9 cellular contexts compared by ENCODE assay signal in genomic region chr6:136920216-136920857, GRCh38. TPM values are rescaled to one million over a fixed set of nuclear protein-coding genes. Genes with fewer than 3 reads are reported as not detected.
DNase-seq lines count a peak whose midpoint lies in the region; ATAC-seq and TF ChIP-seq lines count a peak whose summit lies in the region.
"Had no signal": no experiment of that assay in that cellular context is flagged by ENCODE, and none has a peak within 500 bp of the region (broad histone marks: within the 10 kb centered on the region; RNA-seq: fewer than 3 reads in every experiment).

No MANE protein-coding gene starts in this region.

- peak overlapping the region; percentile 50 for H3K4me3 ChIP-seq in cardiac muscle cell
- H3K4me3 ChIP-seq in tibial nerve, result peak overlapping the region in 3 of 4 donors; percentile 39 to 52 (median 51)

- TF ChIP-seq CTCF in cardiac muscle cell (IDR thresholded peaks at IDR 0.05; ENCODE audit: low read depth, low read length), result no peak
- TF ChIP-seq CTCF in tibial nerve (IDR thresholded peaks at IDR 0.05), result no peak

- CTCF ChIA-PET in activated CD4-positive, alpha-beta memory T cell treated with anti-CD3 and anti-CD28 coated beads for 36 hours (lab: Charles Lee), result no interaction called here

- peak overlapping the region; percentile 64 for H3K4me3 Mint-ChIP-seq in activated CD4-positive, alpha-beta memory T cell treated with anti-CD3 and anti-CD28 coated beads for 36 hours
- H3K4me3 Mint-ChIP-seq in immature natural killer cell, result peak overlapping the region; percentile 73 to 90 (median 80)

- H3K27ac ChIP-seq in cardiac muscle cell, result no peak overlapping the region
- no peak overlapping the region for H3K27ac ChIP-seq in tibial nerve
- H3K27ac ChIP-seq: uterus had no signal

- H3K4me1 Mint-ChIP-seq in activated CD4-positive, alpha-beta memory T cell treated with anti-CD3 and anti-CD28 coated beads for 36 hours (ENCODE audit: low read depth), result peaks cover 23% of the 10 kb centered on the region
- H3K4me1 Mint-ChIP-seq in immature natural killer cell, result peaks cover 18 to 24% of the 10 kb centered on the region in 2 donors

- POLR2A ChIA-PET in activated CD4-positive, alpha-beta memory T cell treated with anti-CD3 and anti-CD28 coated beads for 36 hours (lab: Charles Lee), result no interaction called here

- no peaks in the 10 kb centered on the region for H3K9me3 Mint-ChIP-seq in activated CD4-positive, alpha-beta memory T cell treated with anti-CD3 and anti-CD28 coated beads for 36 hours
- H3K9me3 Mint-ChIP-seq in immature natural killer cell, result no peaks in the 10 kb centered on the region

- H3K27me3 ChIP-seq in cardiac muscle cell (peaks cover 72% of the 10 kb centered on the region), tibial nerve (peaks cover 2 to 68% of the 10 kb centered on the region in 2 donors)

- intact Hi-C loops in left ventricle myocardium superior (cut with micrococcal nuclease), result no loop called here
- intact Hi-C loops in activated CD4-positive, alpha-beta memory T cell treated with anti-CD3 and anti-CD28 coated beads for 36 hours (cut with micrococcal nuclease), result loop anchor here (2.0 to 10.0 kb wide), 3 partner anchors 98 to 316 kb away; partner anchors contain the start of gene PEX7

- H3K36me3 Mint-ChIP-seq in activated CD4-positive, alpha-beta memory T cell treated with anti-CD3 and anti-CD28 coated beads for 36 hours, result peaks cover 6% of the 10 kb centered on the region
- peaks cover 9 to 18% (median 10%) of the 10 kb centered on the region in 3 donors for H3K36me3 Mint-ChIP-seq in immature natural killer cell

- no peak for TF ChIP-seq POLR2A in tibial nerve (IDR thresholded peaks at IDR 0.05)

- ATAC-seq in left ventricle myocardium superior (no peak), HG03521 (IDR thresholded peaks at IDR 0.05; ENCODE audit: unreplicated experiment) (no peak), HG02852 (IDR thresholded peaks at IDR 0.05; ENCODE audit: unreplicated experiment) (no peak)

- peaks cover 46% of the 10 kb centered on the region for H3K27me3 Mint-ChIP-seq in activated CD4-positive, alpha-beta memory T cell treated with anti-CD3 and anti-CD28 coated beads for 36 hours
- H3K27me3 Mint-ChIP-seq in immature natural killer cell (ENCODE audit: low read depth in 3 of 3), result peaks cover 9 to 35% (median 21%) of the 10 kb centered on the region in 3 donors

- DNase-seq in cardiac muscle cell (ENCODE audit: low read depth in 1 of 2, low spot score in 1 of 2) (peak in 1 of 2 donors; percentile 25), left ventricle myocardium superior (no peak), immature natural killer cell (peak in 2 of 3 donors; percentile 10 to 27), tibial nerve (ENCODE audit: low spot score in 2 of 2) (no peak), OCI-M2 (lab: John Stamatoyannopoulos, UW; ENCODE audit: unreplicated experiment) (no peak)
- no peak for DNase-seq in activated CD4-positive, alpha-beta memory T cell treated with anti-CD3 and anti-CD28 coated beads for 36 hours
- DNase-seq: uterus had no signal

- WGBS in tibial nerve, 2 donors, result 13 to 14% methylated on average over 16 of the region's 16 CpGs

- H3K4me1 ChIP-seq in cardiac muscle cell (ENCODE audit: low read depth) (no peaks in the 10 kb centered on the region), tibial nerve (peaks cover 0 to 38% (median 31%) of the 10 kb centered on the region in 4 donors)

- no peaks in the 10 kb centered on the region for H3K9me3 ChIP-seq in cardiac muscle cell (ENCODE audit: low read depth)
- no peaks in the 10 kb centered on the region for H3K9me3 ChIP-seq in tibial nerve
- H3K9me3 ChIP-seq: uterus had no signal

- TF ChIP-seq EP300 in tibial nerve (IDR thresholded peaks at IDR 0.05), result no peak

- no peak overlapping the region for H3K27ac Mint-ChIP-seq in activated CD4-positive, alpha-beta memory T cell treated with anti-CD3 and anti-CD28 coated beads for 36 hours
- no peak overlapping the region for H3K27ac Mint-ChIP-seq in immature natural killer cell

- H3K36me3 ChIP-seq in cardiac muscle cell, result no peaks in the 10 kb centered on the region
- peaks cover 0 to 18% (median 0%) of the 10 kb centered on the region in 3 donors for H3K36me3 ChIP-seq in tibial nerve
- H3K36me3 ChIP-seq: uterus had no signal

RNA-seq across cellular contexts. Expression of gene SLC35D3, which starts 1.8 kb away (rescaled TPM):
- total RNA-seq in cardiac muscle cell (0.74 and 2.4 TPM in 2 replicates), left ventricle myocardium superior (not detected), tibial nerve (not detected)
- polyA plus RNA-seq in cardiac muscle cell (1.3 and 3.8 TPM in 2 replicates), immature natural killer cell (under 1 TPM in 1 of 3 donors, not detected in 2; 0.10 TPM)
- not detected for total RNA-seq in activated CD4-positive, alpha-beta memory T cell treated with anti-CD3 and anti-CD28 coated beads for 36 hours
- total RNA-seq: uterus had no signal

Comparison
In these comparisons a context has a peak if more than half of its experiments do, and no peak if none do; other contexts are left out.
1. DNase-seq: peak in immature natural killer cell (2 of 3); none in left ventricle myocardium superior (single experiment), activated CD4-positive, alpha-beta memory T cell treated with anti-CD3 and anti-CD28 coated beads for 36 hours (single experiment), tibial nerve (0 of 2) and OCI-M2 (single experiment).